Comparison of ENCODE assay signal across 20 cellular contexts in genomic region chr18:35441857-35442595, GRCh38. TPM values are rescaled to one million over a fixed set of nuclear protein-coding genes. Genes with fewer than 3 reads are reported as not detected.
DNase-seq lines count a peak whose midpoint lies in the region; ATAC-seq, FAIRE-seq and TF ChIP-seq lines count a peak whose summit lies in the region.
"Had no signal": no experiment of that assay in that cellular context is flagged by ENCODE, and none has a peak within 500 bp of the region (broad histone marks: within the 10 kb centered on the region; RNA-seq: fewer than 3 reads in every experiment).

No MANE protein-coding gene starts in this region.

- H3K4me3 ChIP-seq in endodermal cell (ENCODE audit: low read length) = no peak overlapping the region
- no peak overlapping the region for H3K4me3 ChIP-seq in neural progenitor cell
- H3K4me3 ChIP-seq: uterus had no signal

- H3K9me3 ChIP-seq in endodermal cell (ENCODE audit: control insufficient read depth, low read length) = no peaks in the 10 kb centered on the region
- no peaks in the 10 kb centered on the region for H3K9me3 ChIP-seq in neural progenitor cell (ENCODE audit: low read depth)
- H3K9me3 ChIP-seq: neutrophil, uterus had no signal

- H3F3A ChIP-seq in neural progenitor cell (ENCODE audit: low read depth) = no peaks in the 10 kb centered on the region

- H3K36me3 ChIP-seq in endodermal cell (ENCODE audit: control insufficient read depth, insufficient read depth, low read length) (no peaks in the 10 kb centered on the region), neural progenitor cell (no peaks in the 10 kb centered on the region)
- H3K36me3 ChIP-seq: neutrophil, uterus had no signal

- DNase-seq in D721Med (ENCODE audit: insufficient read length, low spot score) (no peak), OCI-M1 (lab: John Stamatoyannopoulos, UW) (peak; percentile 5), endodermal cell (no peak), neural progenitor cell (ENCODE audit: low spot score) (no peak), HK-2 (ENCODE audit: unreplicated experiment) (no peak), occipital lobe (lab: John Stamatoyannopoulos, UW) (no peak), NCI-H187 treated with DMSO at 0.1 percent for 48 hours (lab: John Stamatoyannopoulos, UW) (no peak)
- DNase-seq: activated CD4-positive, alpha-beta memory T cell treated with anti-CD3 and anti-CD28 coated beads for 36 hours; activated naive CD4-positive, alpha-beta T cell treated with anti-CD3 and anti-CD28 coated beads, Interleukin-2, amount 50 U/mL, for 16 hours; activated T-cell treated with anti-CD3 and anti-CD28 coated beads, Interleukin-2, amount 50 U/mL, for 24 hours; COR-L47; HFFc6; hypothalamus; NCI-H2107; NCI-H526; right cardiac atrium; uterus had no signal

- H3K9me3 Mint-ChIP-seq in endodermal cell = no peaks in the 10 kb centered on the region
- H3K9me3 Mint-ChIP-seq in neural progenitor cell = no peaks in the 10 kb centered on the region
- H3K9me3 Mint-ChIP-seq: activated CD4-positive, alpha-beta memory T cell treated with anti-CD3 and anti-CD28 coated beads for 36 hours; activated T-cell treated with anti-CD3 and anti-CD28 coated beads, Interleukin-2, amount 50 U/mL, for 24 hours; brain; HFFc6 had no signal

- TF ChIP-seq CTCF in D721Med (IDR thresholded peaks at IDR 0.05; ENCODE audit: insufficient read depth, missing control alignments) (no peak), endodermal cell (conservative IDR thresholded peaks at IDR 0.05) (peak; percentile 39), neural progenitor cell (IDR thresholded peaks at IDR 0.05) (no peak)

- no peak overlapping the region for H3K4me2 ChIP-seq in neural progenitor cell

- no peaks in the 10 kb centered on the region for H4K20me1 ChIP-seq in neural progenitor cell (ENCODE audit: low read depth)

- peaks cover 9% of the 10 kb centered on the region for H3K4me1 ChIP-seq in endodermal cell (ENCODE audit: control insufficient read depth, insufficient read depth, low read length)
- H3K4me1 ChIP-seq in neural progenitor cell = no peaks in the 10 kb centered on the region
- H3K4me1 ChIP-seq: uterus had no signal

- H3K9ac ChIP-seq in endodermal cell (ENCODE audit: extremely low read depth, low read length, poor library complexity, severe bottlenecking) = no peak overlapping the region
- no peak overlapping the region for H3K9ac ChIP-seq in neural progenitor cell

- H3K79me2 ChIP-seq in neural progenitor cell (ENCODE audit: low read depth) = no peaks in the 10 kb centered on the region

- no peak overlapping the region for H2AFZ ChIP-seq in neural progenitor cell (replicated peaks)

- WGBS in endodermal cell (ENCODE audit: insufficient coverage in 1 of 2, insufficient read length in 1 of 2), 2 experiments = 92 to 97% methylated on average over 8 to 9 of the region's 9 CpGs

- peaks cover 30% of the 10 kb centered on the region for H3K4me1 Mint-ChIP-seq in endodermal cell
- H3K4me1 Mint-ChIP-seq in neural progenitor cell = peaks cover 11% of the 10 kb centered on the region

- no peak for ATAC-seq in HG03460 (IDR thresholded peaks at IDR 0.05; ENCODE audit: unreplicated experiment)
- ATAC-seq: right cardiac atrium had no signal

- H3K27me3 Mint-ChIP-seq in endodermal cell (ENCODE audit: insufficient read depth) (no peaks in the 10 kb centered on the region), neural progenitor cell (ENCODE audit: insufficient read depth, low read depth) (no peaks in the 10 kb centered on the region)

- H3K27ac Mint-ChIP-seq in endodermal cell (no peak overlapping the region), neural progenitor cell (peak overlapping the region; percentile 28)
- H3K27ac Mint-ChIP-seq: activated CD4-positive, alpha-beta memory T cell treated with anti-CD3 and anti-CD28 coated beads for 36 hours; activated T-cell treated with anti-CD3 and anti-CD28 coated beads, Interleukin-2, amount 50 U/mL, for 24 hours; HFFc6 had no signal

- FAIRE-seq in D721Med (lab: Jason Lieb, UNC) = peak; percentile 21

- H3K27me3 ChIP-seq in endodermal cell (ENCODE audit: control insufficient read depth, insufficient read depth, low read length, poor library complexity, severe bottlenecking) (no peaks in the 10 kb centered on the region), neural progenitor cell (no peaks in the 10 kb centered on the region)
- H3K27me3 ChIP-seq: neutrophil, uterus had no signal

- H3K4me3 Mint-ChIP-seq in endodermal cell (no peak overlapping the region), neural progenitor cell (no peak overlapping the region)
- H3K4me3 Mint-ChIP-seq: activated CD4-positive, alpha-beta memory T cell treated with anti-CD3 and anti-CD28 coated beads for 36 hours; activated T-cell treated with anti-CD3 and anti-CD28 coated beads, Interleukin-2, amount 50 U/mL, for 24 hours; brain; HFFc6 had no signal

- H3K27ac ChIP-seq in endodermal cell (ENCODE audit: low read depth, low read length) (no peak overlapping the region), neural progenitor cell (no peak overlapping the region)
- H3K27ac ChIP-seq: neutrophil, uterus had no signal

- H3K36me3 Mint-ChIP-seq in endodermal cell (ENCODE audit: low read depth) = no peaks in the 10 kb centered on the region
- H3K36me3 Mint-ChIP-seq in neural progenitor cell = no peaks in the 10 kb centered on the region
- H3K36me3 Mint-ChIP-seq: activated CD4-positive, alpha-beta memory T cell treated with anti-CD3 and anti-CD28 coated beads for 36 hours; brain had no signal

RNA-seq across cellular contexts. Expression of gene INO80C, which starts 55.7 kb away (rescaled TPM):
- total RNA-seq in endodermal cell = 10 to 100 TPM; 31.1 to 31.9 TPM
- 32.4 TPM for polyA plus RNA-seq in endodermal cell (2013, experiment 1 of 2)
- 27.4 TPM for polyA plus RNA-seq in endodermal cell (2013, experiment 2 of 2)
- total RNA-seq in neural progenitor cell (ENCODE audit: low replicate concordance) = 12.6 and 13.2 TPM in 2 replicates
- total RNA-seq in occipital lobe = 9.0 TPM
